In genomic region chr6:44530209-44530909, GRCh38 we compare ENCODE assay signal across 21 cellular contexts.
"Had no signal": no experiment of that assay in that cellular context is flagged by ENCODE, and none has a peak within 500 bp of the region (broad histone marks: within the 10 kb centered on the region; RNA-seq: fewer than 3 reads in every experiment).

No MANE protein-coding gene starts in this region.

- H3K4me3 ChIP-seq: hepatocyte, lung, psoas muscle, SK-N-MC had no signal

- ATAC-seq: left colon had no signal

- H3K79me2 ChIP-seq: hepatocyte had no signal

- H3K9me3 ChIP-seq: psoas muscle had no signal

- DNase-seq: activated CD4-positive, alpha-beta T cell treated with anti-CD3 and anti-CD28 coated beads for 1 hour; activated CD8-positive, alpha-beta memory T cell treated with anti-CD3 and anti-CD28 coated beads for 24 hours; activated CD8-positive, alpha-beta memory T cell treated with anti-CD3 and anti-CD28 coated beads, Interleukin-2, amount 50 U/mL, for 48 hours; activated effector memory CD4-positive, alpha-beta T cell treated with Interleukin-2 at 50 U/mL for 16 hours; activated naive CD4-positive, alpha-beta T cell treated with anti-CD3 and anti-CD28 coated beads, Interleukin-2, amount 50 U/mL, for 16 hours; activated T-cell treated with anti-CD3 and anti-CD28 coated beads, Interleukin-2, amount 50 U/mL, for 48 hours; amniotic stem cell; dermis blood vessel endothelial cell; effector memory CD4-positive, alpha-beta T cell; left colon; midbrain; nephron progenitor cell; occipital lobe; psoas muscle; WERI-Rb-1 had no signal

- H3K4me1 ChIP-seq: psoas muscle had no signal

- H3K36me3 ChIP-seq: WERI-Rb-1 had no signal

- H3K27ac Mint-ChIP-seq: nephron progenitor cell; stimulated activated naive CD8-positive, alpha-beta T cell treated with anti-CD3 and anti-CD28 coated beads, Interleukin-15, Interleukin-2, amounts not matched to agents 100 ng/mL and 50 ng/mL, for 24 hours; type B pancreatic cell had no signal

- H3K4me2 ChIP-seq: hepatocyte had no signal

- H3K4me3 Mint-ChIP-seq: nephron progenitor cell; stimulated activated naive CD8-positive, alpha-beta T cell treated with anti-CD3 and anti-CD28 coated beads, Interleukin-15, Interleukin-2, amounts not matched to agents 100 ng/mL and 50 ng/mL, for 24 hours; type B pancreatic cell had no signal

- H3K27me3 ChIP-seq: hepatocyte had no signal

- H3K9me3 Mint-ChIP-seq: stimulated activated naive CD8-positive, alpha-beta T cell treated with anti-CD3 and anti-CD28 coated beads, Interleukin-15, Interleukin-2, amounts not matched to agents 100 ng/mL and 50 ng/mL, for 24 hours; type B pancreatic cell had no signal

- H2AFZ ChIP-seq: hepatocyte had no signal

- H3K27ac ChIP-seq: hepatocyte, psoas muscle, SK-N-MC, WERI-Rb-1 had no signal

- H3K36me3 Mint-ChIP-seq: type B pancreatic cell had no signal

- FAIRE-seq: islet of Langerhans had no signal
